In genomic region chr7:5693529-5693928, GRCh38 we compare ENCODE assay signal across 1 cellular context.
TF ChIP-seq lines count a peak whose summit lies in the region.

No MANE protein-coding gene starts in this region.

TF ChIP-seq in GM12878, 131 proteins besides CTCF, POLR2A, EP300 and RAD21 (continued from another document):
- TF ChIP-seq E2F4 (IDR thresholded peaks at IDR 0.05; ENCODE audit: low read depth, low read length) (no peak), STAT1 (conservative IDR thresholded peaks at IDR 0.05) (no peak)
